9 cellular contexts compared by ENCODE assay signal in genomic region chr2:133674433-133675331, GRCh38.
DNase-seq lines count a peak whose midpoint lies in the region; ATAC-seq and TF ChIP-seq lines count a peak whose summit lies in the region.
"Had no signal": no experiment of that assay in that cellular context is flagged by ENCODE, and none has a peak within 500 bp of the region (broad histone marks: within the 10 kb centered on the region; RNA-seq: fewer than 3 reads in every experiment).

No MANE protein-coding gene starts in this region.

- 5 to 8% methylated on average over 21 of the region's 21 CpGs for WGBS in esophagus squamous epithelium, 2 donors

- H3K9ac ChIP-seq in mucosa of rectum (ENCODE audit: low read depth in 1 of 2, low read length in 2 of 2) = no peak overlapping the region

- ATAC-seq in GM19324 (IDR thresholded peaks at IDR 0.05; ENCODE audit: low FRiP score, unreplicated experiment) (no peak), HG03159 (IDR thresholded peaks at IDR 0.05; ENCODE audit: unreplicated experiment) (no peak), HG03280 (IDR thresholded peaks at IDR 0.05; ENCODE audit: unreplicated experiment) (no peak), GM18520 (IDR thresholded peaks at IDR 0.05; ENCODE audit: unreplicated experiment) (no peak)
- ATAC-seq: HCT116 had no signal

- peaks cover 0 to 25% (median 14%) of the 10 kb centered on the region in 3 donors for H3K4me1 ChIP-seq in esophagus squamous epithelium
- H3K4me1 ChIP-seq in mucosa of rectum (ENCODE audit: control insufficient read depth in 2 of 2, insufficient read depth in 2 of 2, low read length in 2 of 2) = no peaks in the 10 kb centered on the region

- H3K27me3 ChIP-seq in esophagus squamous epithelium (no peaks in the 10 kb centered on the region), mucosa of rectum (ENCODE audit: control insufficient read depth in 2 of 2, insufficient read depth in 2 of 2, low read length in 2 of 2) (no peaks in the 10 kb centered on the region)

- TF ChIP-seq CTCF in esophagus squamous epithelium (IDR thresholded peaks at IDR 0.05) = no peak

- H3K4me3 ChIP-seq in esophagus squamous epithelium = peak overlapping the region; percentile 4 to 58 (median 16)
- peak overlapping the region; percentile 4 to 57 for H3K4me3 ChIP-seq in mucosa of rectum (ENCODE audit: low read length in 2 of 2)

- DNase-seq in ELF-1 (ENCODE audit: low read depth, low spot score) (peak; percentile 58), NCI-H526 (lab: John Stamatoyannopoulos, UW) (peak; percentile 41 to 60), esophagus squamous epithelium (lab: John Stamatoyannopoulos, UW) (no peak)

- H3K27ac ChIP-seq in esophagus squamous epithelium (peak overlapping the region in 3 of 4 donors; percentile 22 to 55 (median 41)), mucosa of rectum (ENCODE audit: low read depth in 2 of 2, low read length in 2 of 2) (no peak overlapping the region)

- H3K36me3 ChIP-seq in esophagus squamous epithelium = no peaks in the 10 kb centered on the region
- H3K36me3 ChIP-seq in mucosa of rectum (ENCODE audit: control insufficient read depth in 2 of 2, insufficient read depth in 2 of 2, low read length in 2 of 2) = no peaks in the 10 kb centered on the region

- H3K9me3 ChIP-seq in esophagus squamous epithelium (peaks cover 0 to 3% (median 0%) of the 10 kb centered on the region in 3 donors), mucosa of rectum (ENCODE audit: control insufficient read depth in 2 of 2, low read length in 2 of 2) (no peaks in the 10 kb centered on the region)

- TF ChIP-seq POLR2A in esophagus squamous epithelium (IDR thresholded peaks at IDR 0.05) = no peak

- intact Hi-C loops in esophagus squamous epithelium (cut with DNase I) = no loop called here

Comparison
In these comparisons a context has a peak if more than half of its experiments do, and no peak if none do; other contexts are left out.
1. H3K27ac ChIP-seq: peak in esophagus squamous epithelium (3 of 4); none in mucosa of rectum (0 of 2).